In the genomic region with DNA sequence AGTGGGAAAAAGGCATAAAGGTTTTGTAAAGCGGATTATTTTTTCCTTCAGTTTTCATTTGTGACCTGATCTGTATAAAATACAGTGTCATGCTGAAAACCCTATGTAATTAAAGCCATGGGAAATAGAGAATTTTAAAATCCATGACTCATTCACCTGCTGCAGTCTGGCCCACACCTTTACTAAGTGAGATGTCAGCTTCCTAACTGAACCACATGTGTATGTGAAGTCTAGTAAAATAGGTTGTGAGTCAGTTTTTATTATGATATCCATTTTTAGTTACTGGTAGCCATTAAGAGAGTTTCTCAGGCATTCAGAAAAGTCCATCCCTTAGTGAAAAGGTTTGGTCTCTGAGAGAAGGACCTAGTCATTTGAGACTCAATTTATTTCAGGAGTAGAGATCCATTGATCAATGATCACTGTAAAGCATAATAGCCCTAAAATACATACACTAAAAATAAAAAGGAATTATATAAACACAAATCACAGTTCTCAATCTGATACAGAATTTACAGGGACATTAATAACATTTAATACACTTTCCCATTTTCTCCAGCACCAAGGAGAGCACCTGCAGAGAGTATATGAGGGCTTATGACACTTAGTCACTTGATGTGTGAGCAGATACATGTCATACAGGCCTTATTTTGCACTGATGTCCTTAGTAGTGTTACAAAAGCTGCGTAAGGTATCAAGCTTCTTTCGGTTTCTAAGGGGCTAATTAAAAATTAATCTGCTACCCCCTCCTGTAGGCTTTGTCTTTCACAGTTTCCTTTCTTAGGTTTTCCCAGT, we compare ENCODE assay signal across 12 cellular contexts.
A peak's percentile ranks its signal among the peaks of the same experiment; 100 is the strongest.
DNase-seq lines count a peak whose midpoint lies in the region; ATAC-seq, FAIRE-seq and TF ChIP-seq lines count a peak whose summit lies in the region.
"Had no signal": no experiment of that assay in that cellular context is flagged by ENCODE, and none has a peak within 500 bp of the region (broad histone marks: within the 10 kb centered on the region; RNA-seq: fewer than 3 reads in every experiment).

No MANE protein-coding gene starts in this region.

- H3K27ac ChIP-seq in liver (ENCODE audit: low read depth in 1 of 2, low read length in 2 of 2): no peak overlapping the region
- H3K27ac ChIP-seq: sigmoid colon had no signal

- FAIRE-seq in GM19239 (lab: Jason Lieb, UNC): peak; percentile 79
- FAIRE-seq: H1 had no signal

- H3K36me3 Mint-ChIP-seq in type B pancreatic cell: peaks cover 26% of the 10 kb centered on the region

- no peaks in the 10 kb centered on the region for H3K27me3 Mint-ChIP-seq in type B pancreatic cell

- 89% methylated on average over 3 of the region's 3 CpGs for WGBS in liver

- TF ChIP-seq CTCF in liver (IDR thresholded peaks at IDR 0.05; ENCODE audit: low read depth, low read length, missing input control): no peak
- no peak for TF ChIP-seq CTCF in type B pancreatic cell (conservative IDR thresholded peaks at IDR 0.05)

- DNase-seq in GM19239 (ENCODE audit: insufficient read length, low spot score): peak; percentile 10
- DNase-seq in amniotic epithelial cell (ENCODE audit: low read depth): peak; percentile 23
- no peak for DNase-seq in type B pancreatic cell (ENCODE audit: extremely low spot score, unreplicated experiment)
- DNase-seq in mucosa of gallbladder (ENCODE audit: low spot score): no peak
- no peak for DNase-seq in stimulated activated CD4-positive, alpha-beta T cell treated with anti-CD3 and anti-CD28 coated beads, Interleukin-12 subunit alpha, Interleukin-12 subunit beta, amount 100 ng/mL, for 4 hours
- DNase-seq: activated CD8-positive, alpha-beta T cell treated with anti-CD3 and anti-CD28 coated beads, Interleukin-2, amount 10 ng/mL, durations not matched to agents 7 days and 5 days; NCI-H1105 treated with DMSO at 0.1 percent for 48 hours; sigmoid colon had no signal

- H3K4me1 ChIP-seq in liver (ENCODE audit: control insufficient read depth in 4 of 4, insufficient read depth in 4 of 4, low read length in 3 of 4): no peaks in the 10 kb centered on the region

- no peaks in the 10 kb centered on the region for H3K27me3 ChIP-seq in liver (ENCODE audit: control insufficient read depth in 4 of 4, insufficient read depth in 4 of 4, low read length in 3 of 4)
- H3K27me3 ChIP-seq: sigmoid colon had no signal

- no peak overlapping the region for H3K4me3 Mint-ChIP-seq in type B pancreatic cell
- H3K4me3 Mint-ChIP-seq: activated CD8-positive, alpha-beta T cell treated with anti-CD3 and anti-CD28 coated beads, Interleukin-2, amount 10 ng/mL, durations not matched to agents 7 days and 5 days had no signal

- no peak for TF ChIP-seq RAD21 in liver (IDR thresholded peaks at IDR 0.05)

- H3K9ac ChIP-seq in liver (ENCODE audit: low read depth in 1 of 2, low read length in 2 of 2): no peak overlapping the region

- no peaks in the 10 kb centered on the region for H3K9me3 ChIP-seq in liver (ENCODE audit: control insufficient read depth in 4 of 4, low read length in 3 of 4)
- H3K9me3 ChIP-seq: sigmoid colon had no signal

- no peak overlapping the region for H3K27ac Mint-ChIP-seq in type B pancreatic cell
- H3K27ac Mint-ChIP-seq: activated CD8-positive, alpha-beta T cell treated with anti-CD3 and anti-CD28 coated beads, Interleukin-2, amount 10 ng/mL, durations not matched to agents 7 days and 5 days had no signal

- H3K4me1 Mint-ChIP-seq in type B pancreatic cell (ENCODE audit: unreplicated experiment): peaks cover 5% of the 10 kb centered on the region

- no peak overlapping the region for H3K4me3 ChIP-seq in liver (ENCODE audit: low read depth in 1 of 3, low read length in 3 of 3)
- H3K4me3 ChIP-seq: sigmoid colon had no signal

- H3K9me3 Mint-ChIP-seq in type B pancreatic cell: peaks cover 6% of the 10 kb centered on the region

- ATAC-seq in HG03135 (IDR thresholded peaks at IDR 0.05; ENCODE audit: unreplicated experiment) (peak; percentile 72), HG03521 (IDR thresholded peaks at IDR 0.05; ENCODE audit: unreplicated experiment) (no peak)
- ATAC-seq: activated CD8-positive, alpha-beta T cell treated with anti-CD3 and anti-CD28 coated beads, Interleukin-2, amount 10 ng/mL, durations not matched to agents 7 days and 5 days had no signal

- H3K36me3 ChIP-seq in liver (ENCODE audit: control insufficient read depth in 4 of 4, insufficient read depth in 3 of 4, low read depth in 1 of 4, low read length in 3 of 4): peaks cover 0 to 7% (median under 1%) of the 10 kb centered on the region in 4 donors

TF ChIP-seq in liver, 16 proteins besides CTCF, POLR2A, EP300 and RAD21:
- TF ChIP-seq FOXA2 (IDR thresholded peaks at IDR 0.05) (no peak), REST (IDR thresholded peaks at IDR 0.05) (peak; percentile 96)

Comparison
In these comparisons a context has a peak if more than half of its experiments do, and no peak if none do; other contexts are left out.
1. DNase-seq: peak in GM19239 (single experiment) and amniotic epithelial cell (single experiment); none in type B pancreatic cell (single experiment), mucosa of gallbladder (single experiment) and stimulated activated CD4-positive, alpha-beta T cell treated with anti-CD3 and anti-CD28 coated beads, Interleukin-12 subunit alpha, Interleukin-12 subunit beta, amount 100 ng/mL, for 4 hours (single experiment).